ENCODE assay signal across 8 cellular contexts in genomic region chr6:32969685-32970412, GRCh38. TPM values are rescaled to one million over a fixed set of nuclear protein-coding genes. Genes with fewer than 3 reads are reported as not detected.
DNase-seq lines count a peak whose midpoint lies in the region; ATAC-seq and TF ChIP-seq lines count a peak whose summit lies in the region.

No MANE protein-coding gene starts in this region.

- CTCF ChIA-PET in RWPE1 (lab: Yijun Ruan, JAX) = no interaction called here

- POLR2A ChIA-PET in RWPE1 (lab: Yijun Ruan, JAX; ENCODE audit: low non-redundant PET) = no interaction called here

- H3K4me3 ChIP-seq in gastroesophageal sphincter (peak overlapping the region; percentile 66 to 91), tibial artery (peak overlapping the region; percentile 90 to 94)

- H3K27me3 ChIP-seq in gastroesophageal sphincter (no peaks in the 10 kb centered on the region), tibial artery (no peaks in the 10 kb centered on the region)

- H3K27ac ChIP-seq in RWPE1 (peak overlapping the region; percentile 99), gastroesophageal sphincter (peak overlapping the region; percentile 94 to 100 (median 98)), tibial artery (peak overlapping the region; percentile 99)

- H3K9me3 ChIP-seq in gastroesophageal sphincter (no peaks in the 10 kb centered on the region), tibial artery (no peaks in the 10 kb centered on the region)

- TF ChIP-seq POLR2A in gastroesophageal sphincter (IDR thresholded peaks at IDR 0.05) = peak in 1 of 2 donors; percentile 20

- peaks cover 2 to 35% (median 6%) of the 10 kb centered on the region in 3 donors for H3K4me1 ChIP-seq in gastroesophageal sphincter
- peaks cover 0 to 31% (median 19%) of the 10 kb centered on the region in 4 donors for H3K4me1 ChIP-seq in tibial artery

- intact Hi-C loops in tibial artery (cut with DNase I; ENCODE audit: low total_unique reads) = loop anchor here (5.0 kb wide), 2 partner anchors 38 to 133 kb away; partner anchors contain the start of gene TAP2

- peaks cover 0 to 19% of the 10 kb centered on the region in 2 donors for H3K36me3 ChIP-seq in gastroesophageal sphincter
- H3K36me3 ChIP-seq in tibial artery = peaks cover 14 to 22% (median 19%) of the 10 kb centered on the region in 3 donors

- no peak for TF ChIP-seq EP300 in gastroesophageal sphincter (IDR thresholded peaks at IDR 0.05)

- in situ Hi-C loops in Caki2 (cut with HindIII; ENCODE audit: low pct_unique_long_range_greater_than_20kb, low sequenced_read_pairs) (no loop called here), KBM-7 (cut with MboI; ENCODE audit: low pct_unique_long_range_greater_than_20kb, low sequenced_read_pairs) (no loop called here)

- WGBS in gastroesophageal sphincter (ENCODE audit: low coverage in 1 of 2), 2 donors = 0% methylated on average over 3 to 9 of the region's 19 CpGs

- no peak for TF ChIP-seq CTCF in RWPE1 (conservative IDR thresholded peaks at IDR 0.05; ENCODE audit: low read depth)
- peak in 3 of 4 experiments; percentile 54 to 77 (median 69) for TF ChIP-seq CTCF in gastroesophageal sphincter (IDR thresholded peaks at IDR 0.05)
- peak in 1 of 3 donors; percentile 48 for TF ChIP-seq CTCF in omental fat pad (IDR thresholded peaks at IDR 0.05)
- peak; percentile 27 to 64 for TF ChIP-seq CTCF in tibial artery (IDR thresholded peaks at IDR 0.05)

- peak; percentile 95 for DNase-seq in Caki2 (ENCODE audit: low read depth)
- peak; percentile 89 for DNase-seq in KBM-7
- peak; percentile 79 for DNase-seq in RWPE1 (ENCODE audit: low spot score)
- DNase-seq in activated naive CD4-positive, alpha-beta T cell (lab: John Stamatoyannopoulos, UW) = peak; percentile 53 to 63 (median 58)
- peak; percentile 62 for DNase-seq in omental fat pad (ENCODE audit: low spot score)
- peak; percentile 79 to 89 for DNase-seq in tibial artery

- peak; percentile 10 for ATAC-seq in gastroesophageal sphincter
- ATAC-seq in omental fat pad (ENCODE audit: low FRiP score) = peak; percentile 43
- ATAC-seq in HG03469 (IDR thresholded peaks at IDR 0.05; ENCODE audit: unreplicated experiment) = no peak

RNA-seq across cellular contexts. Expression of gene BRD2, which starts 1.5 kb away (rescaled TPM):
- 43.7 and 62.6 TPM in 2 replicates for total RNA-seq in Caki2 (2014; rRNA removed; shearing (Covaris generic); ENCODE audit: low replicate concordance)
- total RNA-seq in gastroesophageal sphincter = 100 to 1,000 TPM; 107 to 154 (median 124) TPM
- 100 to 1,000 TPM; 133 to 257 (median 154) TPM for total RNA-seq in omental fat pad

RNA-seq across cellular contexts. Expression of gene HLA-DMA, which starts 17.0 kb away (rescaled TPM):
- 7.4 and 16.7 TPM in 2 replicates for total RNA-seq in Caki2 (2014; rRNA removed; shearing (Covaris generic); ENCODE audit: low replicate concordance)
- 10 to 100 TPM in 2 of 4 donors, 1 to 10 TPM in 2; 5.8 to 43.8 (median 15.8) TPM for total RNA-seq in gastroesophageal sphincter
- total RNA-seq in omental fat pad = 10 to 100 TPM; 27.6 to 81.7 (median 55.7) TPM

RNA-seq across cellular contexts. Expression of gene HLA-DMB, which starts 29.0 kb away (rescaled TPM):
- total RNA-seq in Caki2 (2014; rRNA removed; shearing (Covaris generic); ENCODE audit: low replicate concordance) = 0.35 and 13.2 TPM in 2 replicates
- 10 to 100 TPM in 2 of 4 donors, 1 to 10 TPM in 2; 7.3 to 26.0 (median 11.6) TPM for total RNA-seq in gastroesophageal sphincter
- total RNA-seq in omental fat pad = 10 to 100 TPM; 18.4 to 79.6 (median 35.0) TPM

RNA-seq across cellular contexts. Expression of gene HLA-DOA, which starts 39.5 kb away (rescaled TPM):
- not detected in 2 replicates for total RNA-seq in Caki2 (2014; rRNA removed; shearing (Covaris generic); ENCODE audit: low replicate concordance)
- total RNA-seq in gastroesophageal sphincter (1 to 10 TPM; 1.1 to 4.4 (median 1.8) TPM), omental fat pad (10 to 100 TPM in 2 of 4 donors, 1 to 10 TPM in 2; 1.0 to 20.8 (median 6.8) TPM)
